Comparison of ENCODE assay signal across 9 cellular contexts in the genomic region with DNA sequence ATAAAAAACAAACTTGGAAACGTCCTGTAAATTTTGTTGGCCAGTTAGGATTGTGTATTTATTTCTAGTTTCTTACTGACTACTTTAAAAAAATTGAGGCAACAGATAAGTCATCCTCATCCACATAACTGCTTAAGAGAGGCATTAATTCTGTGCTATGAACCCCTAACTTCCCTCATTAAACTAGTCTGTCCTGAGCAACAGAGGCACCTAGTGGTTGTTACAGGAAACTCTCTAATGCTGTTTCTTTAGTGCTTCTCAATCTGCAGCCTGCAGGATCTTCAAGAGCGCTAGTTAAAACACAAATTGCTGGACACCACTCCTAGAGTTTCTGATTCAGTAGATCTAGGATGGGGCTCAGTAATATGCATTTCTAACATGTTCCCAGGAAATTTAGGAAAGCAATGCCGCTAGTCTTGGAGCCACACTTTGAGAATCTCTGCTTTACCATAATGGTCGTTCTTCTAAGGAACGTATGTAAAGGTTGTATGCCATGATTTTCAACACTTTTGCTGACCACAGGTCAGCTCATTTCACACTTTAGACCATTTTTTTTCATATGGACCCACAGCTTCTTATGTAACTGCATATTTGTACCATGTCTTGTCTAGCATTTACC.
DNase-seq lines count a peak whose midpoint lies in the region; ATAC-seq and TF ChIP-seq lines count a peak whose summit lies in the region.
"Had no signal": no experiment of that assay in that cellular context is flagged by ENCODE, and none has a peak within 500 bp of the region (broad histone marks: within the 10 kb centered on the region; RNA-seq: fewer than 3 reads in every experiment).

No MANE protein-coding gene starts in this region.

- no peaks in the 10 kb centered on the region for H3K9me3 ChIP-seq in Karpas-422 (ENCODE audit: low read length)
- H3K9me3 ChIP-seq: mucosa of descending colon had no signal

- H3K4me1 ChIP-seq in Karpas-422 (ENCODE audit: low read length), result no peaks in the 10 kb centered on the region

- no peaks in the 10 kb centered on the region for H3K9me2 ChIP-seq in Karpas-422 (replicated peaks; ENCODE audit: insufficient read depth, low read length)

- H3K4me2 ChIP-seq in Karpas-422 (ENCODE audit: low read depth, low read length, poor library complexity, severe bottlenecking), result no peak overlapping the region

- ATAC-seq in GM21515 (IDR thresholded peaks at IDR 0.05; ENCODE audit: unreplicated experiment) (peak; percentile 86), left lobe of liver (peak; percentile 79)
- ATAC-seq: mucosa of descending colon had no signal

- H3K36me3 ChIP-seq in Karpas-422 (ENCODE audit: insufficient read depth, low read length), result no peaks in the 10 kb centered on the region

- no peak overlapping the region for H3K4me3 ChIP-seq in Karpas-422 (ENCODE audit: low read length)
- H3K4me3 ChIP-seq: mucosa of descending colon had no signal

- CTCF ChIA-PET in GM10248 (lab: Yijun Ruan, JAX), result interaction anchor here (1.0 to 2.8 kb wide), 3 partner anchors 12 to 233 kb away, joined by 5 to 6 read pairs (median 6); no protein-coding TSS in a partner anchor

- no peaks in the 10 kb centered on the region for H3K79me2 ChIP-seq in Karpas-422 (ENCODE audit: low read length)

- TF ChIP-seq CTCF in GM10248 (IDR thresholded peaks at IDR 0.05; ENCODE audit: control extremely low read depth, extremely low read depth, low read depth, missing control alignments), result peak; percentile 58

- H3K27me3 ChIP-seq in Karpas-422 (ENCODE audit: low read length), result no peaks in the 10 kb centered on the region

- H3K27ac ChIP-seq in Karpas-422 (ENCODE audit: low read length), result no peak overlapping the region

- no peak overlapping the region for H3K9ac ChIP-seq in Karpas-422 (ENCODE audit: low read length)

- DNase-seq in GM10248 (ENCODE audit: extremely low spot score) (peak; percentile 47), Karpas-422 (peak; percentile 82), SKM-1 (lab: John Stamatoyannopoulos, UW; ENCODE audit: unreplicated experiment) (peak; percentile 31), left lobe of liver (ENCODE audit: low spot score) (no peak), foreskin melanocyte (no peak), nucleus accumbens (lab: John Stamatoyannopoulos, UW) (no peak)
- DNase-seq in effector CD4-positive, alpha-beta T cell, result no peak

- H4K20me1 ChIP-seq in Karpas-422 (ENCODE audit: insufficient read depth, low read depth, low read length), result no peaks in the 10 kb centered on the region

- POLR2A ChIA-PET in GM10248 (lab: Yijun Ruan, JAX), result no interaction called here

- H2AFZ ChIP-seq in Karpas-422 (ENCODE audit: low read length), result no peak overlapping the region

Comparison
In these comparisons a context has a peak if more than half of its experiments do, and no peak if none do; other contexts are left out.
1. DNase-seq: peak in GM10248 (single experiment), Karpas-422 (single experiment) and SKM-1 (single experiment); none in left lobe of liver (single experiment), effector CD4-positive, alpha-beta T cell (single experiment), foreskin melanocyte (single experiment) and nucleus accumbens (0 of 56).